ENCODE assay signal across 14 cellular contexts in genomic region chr2:239979243-239980023, GRCh38. TPM values are rescaled to one million over a fixed set of nuclear protein-coding genes. Genes with fewer than 3 reads are reported as not detected.
DNase-seq lines count a peak whose midpoint lies in the region; ATAC-seq and TF ChIP-seq lines count a peak whose summit lies in the region.
"Had no signal": no experiment of that assay in that cellular context is flagged by ENCODE, and none has a peak within 500 bp of the region (broad histone marks: within the 10 kb centered on the region; RNA-seq: fewer than 3 reads in every experiment).

No MANE protein-coding gene starts in this region.

- no peaks in the 10 kb centered on the region for H3K4me1 ChIP-seq in ascending aorta
- H3K4me1 ChIP-seq: upper lobe of left lung had no signal

- TF ChIP-seq CTCF in AG09309 (IDR thresholded peaks at IDR 0.05; ENCODE audit: control insufficient read depth, insufficient read depth, low read depth, low read length, missing control alignments) (peak; percentile 48), astrocyte of the cerebellum (IDR thresholded peaks at IDR 0.05; ENCODE audit: low read depth, low read length, missing control alignments) (peak; percentile 67), nephron progenitor cell (IDR thresholded peaks at IDR 0.05) (peak; percentile 48), ascending aorta (IDR thresholded peaks at IDR 0.05) (peak in 1 of 3 experiments; percentile 7)

- intact Hi-C loops in head of caudate nucleus (cut with DNase I) (no loop called here), ascending aorta (cut with DNase I) (no loop called here)

- H3K27ac ChIP-seq in ascending aorta, result no peak overlapping the region
- H3K27ac ChIP-seq: KMS-11, upper lobe of left lung had no signal

- H3K27me3 ChIP-seq in ascending aorta, result no peaks in the 10 kb centered on the region
- H3K27me3 ChIP-seq: upper lobe of left lung had no signal

- no peak overlapping the region for H3K4me3 Mint-ChIP-seq in nephron progenitor cell
- H3K4me3 Mint-ChIP-seq in activated CD8-positive, alpha-beta memory T cell treated with anti-CD3 and anti-CD28 coated beads, Interleukin-2, amount 10 ng/mL, durations not matched to agents 7 days and 5 days, result no peak overlapping the region

- peaks cover 27 to 58% of the 10 kb centered on the region in 2 donors for H3K36me3 ChIP-seq in ascending aorta

- peak overlapping the region; percentile 57 for H3K27ac Mint-ChIP-seq in nephron progenitor cell
- H3K27ac Mint-ChIP-seq in activated CD8-positive, alpha-beta memory T cell treated with anti-CD3 and anti-CD28 coated beads, Interleukin-2, amount 10 ng/mL, durations not matched to agents 7 days and 5 days, result no peak overlapping the region

- H3K4me3 ChIP-seq in AG09309 (ENCODE audit: control insufficient read depth, low read depth, low read length), result no peak overlapping the region
- H3K4me3 ChIP-seq in astrocyte of the cerebellum (ENCODE audit: low read depth, low read length), result no peak overlapping the region
- no peak overlapping the region for H3K4me3 ChIP-seq in ascending aorta
- H3K4me3 ChIP-seq: upper lobe of left lung had no signal

- H3K9me3 ChIP-seq in ascending aorta, result no peaks in the 10 kb centered on the region
- H3K9me3 ChIP-seq: upper lobe of left lung had no signal

- H3K4me1 Mint-ChIP-seq in nephron progenitor cell, result no peaks in the 10 kb centered on the region
- no peaks in the 10 kb centered on the region for H3K4me1 Mint-ChIP-seq in activated CD8-positive, alpha-beta memory T cell treated with anti-CD3 and anti-CD28 coated beads, Interleukin-2, amount 10 ng/mL, durations not matched to agents 7 days and 5 days

- DNase-seq in AG09309 (ENCODE audit: low read depth), result no peak
- peak; percentile 28 for DNase-seq in astrocyte of the cerebellum (ENCODE audit: low read depth)
- peak in 29 of 42 donors; percentile 11 to 78 (median 58) for DNase-seq in head of caudate nucleus
- peak; percentile 72 for DNase-seq in nephron progenitor cell
- DNase-seq in activated CD8-positive, alpha-beta memory T cell treated with anti-CD3 and anti-CD28 coated beads, Interleukin-2, amount 10 ng/mL, durations not matched to agents 7 days and 5 days, result no peak
- DNase-seq in SIG-M5 (lab: John Stamatoyannopoulos, UW), result no peak
- DNase-seq in T-helper 2 cell, result no peak
- DNase-seq in ascending aorta (ENCODE audit: low spot score in 2 of 2), result no peak
- DNase-seq: activated gamma-delta T cell; effector CD4-positive, alpha-beta T cell; HCEC 1CT; RPMI8226; upper lobe of left lung had no signal

- H3K36me3 Mint-ChIP-seq in nephron progenitor cell (ENCODE audit: low read depth), result peaks cover 60% of the 10 kb centered on the region
- peaks cover 20% of the 10 kb centered on the region for H3K36me3 Mint-ChIP-seq in activated CD8-positive, alpha-beta memory T cell treated with anti-CD3 and anti-CD28 coated beads, Interleukin-2, amount 10 ng/mL, durations not matched to agents 7 days and 5 days

- in situ Hi-C loops in astrocyte of the cerebellum (cut with HindIII; ENCODE audit: low sequenced_read_pairs), result no loop called here

- peaks cover 4% of the 10 kb centered on the region for H3K27me3 Mint-ChIP-seq in nephron progenitor cell (ENCODE audit: low read depth, poor library complexity)
- no peaks in the 10 kb centered on the region for H3K27me3 Mint-ChIP-seq in activated CD8-positive, alpha-beta memory T cell treated with anti-CD3 and anti-CD28 coated beads, Interleukin-2, amount 10 ng/mL, durations not matched to agents 7 days and 5 days

- CTCF ChIA-PET in activated CD8-positive, alpha-beta memory T cell treated with anti-CD3 and anti-CD28 coated beads, Interleukin-2, amount 10 ng/mL, durations not matched to agents 7 days and 5 days (lab: Charles Lee), result interaction anchor here (0.6 to 1.4 kb wide), 2 partner anchors 13 to 42 kb away, joined by 3 read pairs; no protein-coding TSS in a partner anchor

- ATAC-seq in activated CD8-positive, alpha-beta memory T cell treated with anti-CD3 and anti-CD28 coated beads, Interleukin-2, amount 10 ng/mL, durations not matched to agents 7 days and 5 days, result no peak

- peaks cover 5% of the 10 kb centered on the region for H3K9me3 Mint-ChIP-seq in nephron progenitor cell
- no peaks in the 10 kb centered on the region for H3K9me3 Mint-ChIP-seq in activated CD8-positive, alpha-beta memory T cell treated with anti-CD3 and anti-CD28 coated beads, Interleukin-2, amount 10 ng/mL, durations not matched to agents 7 days and 5 days (ENCODE audit: low read depth)

RNA-seq across cellular contexts. Expression of gene NDUFA10, which starts 45.7 kb away (rescaled TPM):
- 100 to 1,000 TPM; 125 to 129 TPM for total RNA-seq in activated CD8-positive, alpha-beta memory T cell treated with anti-CD3 and anti-CD28 coated beads, Interleukin-2, amount 10 ng/mL, durations not matched to agents 7 days and 5 days
- 96.9 TPM for total RNA-seq in ascending aorta

RNA-seq across cellular contexts. Expression of gene OR6B2, which starts 50.8 kb away (rescaled TPM):
- not detected for total RNA-seq in activated CD8-positive, alpha-beta memory T cell treated with anti-CD3 and anti-CD28 coated beads, Interleukin-2, amount 10 ng/mL, durations not matched to agents 7 days and 5 days
- not detected for total RNA-seq in ascending aorta
- total RNA-seq: upper lobe of left lung had no signal

Comparison
In these comparisons a context has a peak if more than half of its experiments do, and no peak if none do; other contexts are left out.
1. DNase-seq: peak in astrocyte of the cerebellum (single experiment), head of caudate nucleus (29 of 42) and nephron progenitor cell (single experiment); none in AG09309 (single experiment), activated CD8-positive, alpha-beta memory T cell treated with anti-CD3 and anti-CD28 coated beads, Interleukin-2, amount 10 ng/mL, durations not matched to agents 7 days and 5 days (single experiment), SIG-M5 (single experiment), T-helper 2 cell (0 of 5) and ascending aorta (0 of 2).